In the genomic region with DNA sequence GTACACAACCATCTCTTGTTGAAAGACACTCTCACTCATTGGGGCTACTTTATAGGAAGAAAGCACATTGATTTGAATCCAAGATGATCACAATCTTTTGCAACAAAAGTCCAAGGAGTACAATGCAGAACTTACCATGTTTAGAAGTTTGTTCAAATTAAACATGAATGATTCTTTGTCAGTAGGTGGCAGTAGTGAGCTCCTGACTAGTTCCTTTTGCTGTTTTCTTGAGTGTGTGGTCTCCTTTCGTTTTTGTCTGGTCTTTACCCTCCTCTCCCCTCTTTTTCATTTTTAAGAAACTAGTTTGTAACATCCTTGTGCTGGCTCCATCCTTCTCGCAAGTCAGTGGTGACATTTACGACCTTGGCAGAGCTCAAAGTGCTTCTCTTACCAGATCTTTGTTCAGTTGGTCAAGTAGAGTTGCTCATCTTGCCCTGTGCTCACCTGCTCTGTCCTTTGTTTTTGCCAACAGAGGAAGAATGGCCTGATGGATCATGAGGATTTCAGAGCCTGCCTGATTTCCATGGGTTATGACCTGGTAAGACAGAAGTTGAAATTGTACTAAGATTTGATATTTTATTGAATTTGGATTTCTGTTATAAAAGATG, we compare ENCODE assay signal across 8 cellular contexts. TPM values are rescaled to one million over a fixed set of nuclear protein-coding genes. Genes with fewer than 3 reads are reported as not detected.
DNase-seq lines count a peak whose midpoint lies in the region; ATAC-seq and TF ChIP-seq lines count a peak whose summit lies in the region.

No MANE protein-coding gene starts in this region.

- no peaks in the 10 kb centered on the region for H3K79me2 ChIP-seq in parathyroid adenoma

- no peaks in the 10 kb centered on the region for H3K9me3 ChIP-seq in parathyroid adenoma (ENCODE audit: control insufficient read depth, low read length)

- TF ChIP-seq CTCF in fibroblast of mammary gland (conservative IDR thresholded peaks at IDR 0.05; ENCODE audit: control insufficient read depth, insufficient read depth, low read depth, low read length): peak; percentile 78
- TF ChIP-seq CTCF in parathyroid adenoma (IDR thresholded peaks at IDR 0.05): peak; percentile 51

- H3K4me1 Mint-ChIP-seq in activated T-helper 2 cell treated with anti-CD3 and anti-CD28 coated beads, Interferon-gamma antibody, Interleukin-2, Interleukin-4, amounts not matched to agents 10 μg/mL and 5 μg/mL and 100 μg/mL, durations not matched to agents 14 hours and 24 hours and 36 hours (ENCODE audit: low read depth): peaks cover 5% of the 10 kb centered on the region

- no peaks in the 10 kb centered on the region for H3K36me3 Mint-ChIP-seq in activated T-helper 2 cell treated with anti-CD3 and anti-CD28 coated beads, Interferon-gamma antibody, Interleukin-2, Interleukin-4, amounts not matched to agents 10 μg/mL and 5 μg/mL and 100 μg/mL, durations not matched to agents 14 hours and 24 hours and 36 hours (ENCODE audit: low read depth)

- no peaks in the 10 kb centered on the region for H3K27me3 Mint-ChIP-seq in activated T-helper 2 cell treated with anti-CD3 and anti-CD28 coated beads, Interferon-gamma antibody, Interleukin-2, Interleukin-4, amounts not matched to agents 10 μg/mL and 5 μg/mL and 100 μg/mL, durations not matched to agents 14 hours and 24 hours and 36 hours (ENCODE audit: low read depth)

- no peak overlapping the region for H3K4me2 ChIP-seq in parathyroid adenoma (ENCODE audit: low read length)

- H3K4me1 ChIP-seq in parathyroid adenoma: peaks cover 2% of the 10 kb centered on the region

- H3K27ac Mint-ChIP-seq in activated T-helper 2 cell treated with anti-CD3 and anti-CD28 coated beads, Interferon-gamma antibody, Interleukin-2, Interleukin-4, amounts not matched to agents 10 μg/mL and 5 μg/mL and 100 μg/mL, durations not matched to agents 14 hours and 24 hours and 36 hours: no peak overlapping the region

- H3K4me3 Mint-ChIP-seq in activated T-helper 2 cell treated with anti-CD3 and anti-CD28 coated beads, Interferon-gamma antibody, Interleukin-2, Interleukin-4, amounts not matched to agents 10 μg/mL and 5 μg/mL and 100 μg/mL, durations not matched to agents 14 hours and 24 hours and 36 hours (ENCODE audit: low read depth): no peak overlapping the region

- H3K4me3 ChIP-seq in fibroblast of mammary gland (ENCODE audit: control insufficient read depth, low read depth, low read length): no peak overlapping the region
- no peak overlapping the region for H3K4me3 ChIP-seq in parathyroid adenoma (ENCODE audit: low read depth, low read length)

- no peak overlapping the region for H3K27ac ChIP-seq in parathyroid adenoma

- peak overlapping the region; percentile 68 for H2AFZ ChIP-seq in parathyroid adenoma

- H3K9me3 Mint-ChIP-seq in activated T-helper 2 cell treated with anti-CD3 and anti-CD28 coated beads, Interferon-gamma antibody, Interleukin-2, Interleukin-4, amounts not matched to agents 10 μg/mL and 5 μg/mL and 100 μg/mL, durations not matched to agents 14 hours and 24 hours and 36 hours: no peaks in the 10 kb centered on the region

- no peaks in the 10 kb centered on the region for H3K27me3 ChIP-seq in parathyroid adenoma (ENCODE audit: control insufficient read depth, insufficient read depth, low read length)

- H3K9ac ChIP-seq in parathyroid adenoma: no peak overlapping the region

- intact Hi-C loops in activated T-helper 2 cell treated with anti-CD3 and anti-CD28 coated beads, Interferon-gamma antibody, Interleukin-2, Interleukin-4, amounts not matched to agents 10 μg/mL and 5 μg/mL and 100 μg/mL, durations not matched to agents 14 hours and 24 hours and 36 hours (cut with micrococcal nuclease): loop anchor here (1.0 kb wide), 1 partner anchor 110 kb away; no protein-coding TSS in a partner anchor

- ATAC-seq in HG03103 (IDR thresholded peaks at IDR 0.05; ENCODE audit: low read depth, unreplicated experiment): peak; percentile 50
- ATAC-seq in GM21717 (IDR thresholded peaks at IDR 0.05; ENCODE audit: unreplicated experiment): no peak

- DNase-seq in A172 (ENCODE audit: low spot score) (peak; percentile 58), EH (ENCODE audit: low read depth) (peak; percentile 49), SK-N-DZ (ENCODE audit: low spot score) (peak; percentile 30), fibroblast of mammary gland (ENCODE audit: low read depth) (peak; percentile 61)
- no peak for DNase-seq in activated T-helper 2 cell treated with anti-CD3 and anti-CD28 coated beads, Interferon-gamma antibody, Interleukin-2, Interleukin-4, amounts not matched to agents 10 μg/mL and 5 μg/mL and 100 μg/mL, durations not matched to agents 14 hours and 24 hours and 36 hours (ENCODE audit: low spot score)

- no peaks in the 10 kb centered on the region for H3K36me3 ChIP-seq in parathyroid adenoma (ENCODE audit: control insufficient read depth, insufficient read depth, low read length)

RNA-seq across cellular contexts. Expression of a gene that starts 35.7 kb away (rescaled TPM):
- total RNA-seq in A172 (2014; rRNA removed; shearing (Covaris generic)): 27.4 and 34.4 TPM in 2 replicates
- polyA plus RNA-seq in SK-N-DZ (2014; cell fraction: cytosol; rRNA removed): 19.9 and 23.3 TPM in 2 replicates
- 20.1 and 25.5 TPM in 2 replicates for polyA plus RNA-seq in SK-N-DZ (2014; cell fraction: nucleus; rRNA removed)
- total RNA-seq in activated T-helper 2 cell treated with anti-CD3 and anti-CD28 coated beads, Interferon-gamma antibody, Interleukin-2, Interleukin-4, amounts not matched to agents 10 μg/mL and 5 μg/mL and 100 μg/mL, durations not matched to agents 14 hours and 24 hours and 36 hours: 59.2 and 62.2 TPM in 2 replicates
